Comparison of ENCODE assay signal across 17 cellular contexts in the genomic region with DNA sequence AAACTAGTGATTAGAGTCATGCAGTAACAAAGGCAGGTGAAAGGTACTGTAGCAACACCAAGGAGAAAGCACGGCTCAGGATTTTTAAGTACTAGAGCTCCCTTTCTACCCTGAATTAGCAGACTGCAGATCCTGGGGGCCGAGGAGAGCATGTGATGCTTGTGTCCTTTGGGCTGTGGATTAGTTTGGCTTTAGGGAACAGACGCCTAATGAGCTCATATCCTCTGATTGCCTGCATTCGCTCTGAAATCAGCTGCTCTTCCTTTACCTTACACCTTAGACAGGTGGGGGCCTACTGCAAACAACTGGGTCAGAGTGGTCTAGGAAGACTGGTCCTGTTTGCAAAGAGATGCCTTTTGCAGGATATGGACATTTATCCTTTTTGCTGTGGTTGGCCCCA. TPM values are rescaled to one million over a fixed set of nuclear protein-coding genes. Genes with fewer than 3 reads are reported as not detected.
DNase-seq lines count a peak whose midpoint lies in the region; ATAC-seq, FAIRE-seq and TF ChIP-seq lines count a peak whose summit lies in the region.
"Had no signal": no experiment of that assay in that cellular context is flagged by ENCODE, and none has a peak within 500 bp of the region (broad histone marks: within the 10 kb centered on the region; RNA-seq: fewer than 3 reads in every experiment).

No MANE protein-coding gene starts in this region.

- no peak overlapping the region for H3K27ac ChIP-seq in SU-DHL-6 (ENCODE audit: low read depth, low read length)
- H3K27ac ChIP-seq in psoas muscle, result no peak overlapping the region

- FAIRE-seq in GM19239 (lab: Jason Lieb, UNC), result no peak
- FAIRE-seq: H1 had no signal

- no peaks in the 10 kb centered on the region for H4K20me1 ChIP-seq in SU-DHL-6 (ENCODE audit: low read depth, low read length)

- no peak overlapping the region for H3K4me3 Mint-ChIP-seq in natural killer cell
- no peak overlapping the region for H3K4me3 Mint-ChIP-seq in natural killer cell treated with Interleukin-12 subunit alpha and Interleukin-12 subunit beta and Interleukin-15 and Interleukin-18, amount 100 ng/mL, for 72 hours
- no peak overlapping the region for H3K4me3 Mint-ChIP-seq in immature natural killer cell
- H3K4me3 Mint-ChIP-seq: CD14-positive monocyte had no signal

- H3K4me1 ChIP-seq in psoas muscle, result no peaks in the 10 kb centered on the region

- peaks cover 36 to 43% of the 10 kb centered on the region in 2 donors for H3K4me1 Mint-ChIP-seq in natural killer cell
- H3K4me1 Mint-ChIP-seq in natural killer cell treated with Interleukin-12 subunit alpha and Interleukin-12 subunit beta and Interleukin-15 and Interleukin-18, amount 100 ng/mL, for 72 hours (ENCODE audit: low read depth in 2 of 2), result peaks cover 23 to 26% of the 10 kb centered on the region in 2 donors
- peaks cover 36 to 42% of the 10 kb centered on the region in 2 donors for H3K4me1 Mint-ChIP-seq in immature natural killer cell

- H3K27me3 Mint-ChIP-seq in natural killer cell (ENCODE audit: low read depth in 2 of 2) (no peaks in the 10 kb centered on the region), immature natural killer cell (ENCODE audit: low read depth in 3 of 3) (peaks cover 0 to 8% (median 0%) of the 10 kb centered on the region in 3 donors)
- no peaks in the 10 kb centered on the region for H3K27me3 Mint-ChIP-seq in natural killer cell treated with Interleukin-12 subunit alpha and Interleukin-12 subunit beta and Interleukin-15 and Interleukin-18, amount 100 ng/mL, for 72 hours

- no peak overlapping the region for H3K9ac ChIP-seq in SU-DHL-6 (ENCODE audit: low read length)

- H3K4me2 ChIP-seq in SU-DHL-6 (ENCODE audit: low read depth, low read length, poor library complexity, severe bottlenecking), result peak overlapping the region; percentile 97

- H3K79me2 ChIP-seq in SU-DHL-6 (ENCODE audit: insufficient read depth, low read length), result peaks cover 17% of the 10 kb centered on the region

- no peaks in the 10 kb centered on the region; the same call in 1 of the 2 replicates for H3K36me3 ChIP-seq in SU-DHL-6 (ENCODE audit: low read length)
- peaks cover 2 to 39% of the 10 kb centered on the region in 2 donors for H3K36me3 ChIP-seq in psoas muscle (ENCODE audit: insufficient read depth in 1 of 2, low read depth in 1 of 2)

- H3F3A ChIP-seq in SU-DHL-6 (ENCODE audit: insufficient read depth), result no peaks in the 10 kb centered on the region

- no peaks in the 10 kb centered on the region for H3K9me3 Mint-ChIP-seq in natural killer cell
- no peaks in the 10 kb centered on the region for H3K9me3 Mint-ChIP-seq in natural killer cell treated with Interleukin-12 subunit alpha and Interleukin-12 subunit beta and Interleukin-15 and Interleukin-18, amount 100 ng/mL, for 72 hours
- no peaks in the 10 kb centered on the region for H3K9me3 Mint-ChIP-seq in immature natural killer cell
- H3K9me3 Mint-ChIP-seq: CD14-positive monocyte had no signal

- 75 to 83% (median 79%) methylated on average over 4 of the region's 4 CpGs for WGBS in psoas muscle, 3 donors

- H3K9me3 ChIP-seq in SU-DHL-6 (ENCODE audit: insufficient read depth, low read length) (no peaks in the 10 kb centered on the region), psoas muscle (no peaks in the 10 kb centered on the region)

- no peak for DNase-seq in natural killer cell
- no peak for DNase-seq in natural killer cell treated with Interleukin-12 subunit alpha and Interleukin-12 subunit beta and Interleukin-15 and Interleukin-18, amount 100 ng/mL, for 72 hours (ENCODE audit: low spot score)
- no peak for DNase-seq in immature natural killer cell
- no peak for DNase-seq in omental fat pad (ENCODE audit: low spot score)
- no peak for DNase-seq in iPS-NIHi11 (ENCODE audit: low spot score)
- no peak for DNase-seq in GM19239 (ENCODE audit: insufficient read length, low spot score)
- DNase-seq in psoas muscle, result no peak
- DNase-seq: Calu3, DMS79, GDM1, MM.1S, NCI-H187 treated with DMSO at 0.1 percent for 48 hours, NCI-H446, NCI-H774 had no signal

- H2AFZ ChIP-seq in SU-DHL-6 (ENCODE audit: low read depth, low read length, severe bottlenecking), result no peak overlapping the region

- H3K36me3 Mint-ChIP-seq in natural killer cell, result peaks cover 17% of the 10 kb centered on the region
- peaks cover 15% of the 10 kb centered on the region for H3K36me3 Mint-ChIP-seq in natural killer cell treated with Interleukin-12 subunit alpha and Interleukin-12 subunit beta and Interleukin-15 and Interleukin-18, amount 100 ng/mL, for 72 hours
- peaks cover 14 to 20% (median 16%) of the 10 kb centered on the region in 3 donors for H3K36me3 Mint-ChIP-seq in immature natural killer cell

- H3K4me3 ChIP-seq in SU-DHL-6 (ENCODE audit: insufficient read depth, low read length, poor library complexity, severe bottlenecking), result no peak overlapping the region
- no peak overlapping the region for H3K4me3 ChIP-seq in psoas muscle

- no peaks in the 10 kb centered on the region for H3K9me2 ChIP-seq in SU-DHL-6 (replicated peaks; ENCODE audit: insufficient read depth, low read length)

- TF ChIP-seq CTCF in natural killer cell (IDR thresholded peaks at IDR 0.05) (no peak), SU-DHL-6 (IDR thresholded peaks at IDR 0.05; ENCODE audit: insufficient read depth, low read length, poor library complexity, severe bottlenecking) (no peak), omental fat pad (IDR thresholded peaks at IDR 0.05) (no peak), psoas muscle (IDR thresholded peaks at IDR 0.05) (no peak)

- H3K27ac Mint-ChIP-seq in natural killer cell (peak overlapping the region; percentile 81 to 92), immature natural killer cell (peak overlapping the region in 4 of 6 donors; percentile 22 to 64 (median 38))
- no peak overlapping the region for H3K27ac Mint-ChIP-seq in natural killer cell treated with Interleukin-12 subunit alpha and Interleukin-12 subunit beta and Interleukin-15 and Interleukin-18, amount 100 ng/mL, for 72 hours

- no peak for ATAC-seq in natural killer cell
- ATAC-seq in natural killer cell treated with Interleukin-12 subunit alpha and Interleukin-12 subunit beta and Interleukin-15 and Interleukin-18, amount 100 ng/mL, for 72 hours, result no peak
- ATAC-seq in omental fat pad (ENCODE audit: low FRiP score), result no peak
- no peak for ATAC-seq in psoas muscle

- H3K27me3 ChIP-seq in SU-DHL-6 (ENCODE audit: low read length), result no peaks in the 10 kb centered on the region
- peaks cover 0 to 2% (median 2%) of the 10 kb centered on the region in 3 donors for H3K27me3 ChIP-seq in psoas muscle (ENCODE audit: insufficient read depth in 3 of 3, low read length in 2 of 3)

- intact Hi-C loops in natural killer cell (cut with micrococcal nuclease), result loop anchor here (5.0 kb wide), 1 partner anchor 149 kb away; no protein-coding TSS in a partner anchor
- intact Hi-C loops in psoas muscle (cut with DNase I), result no loop called here

RNA-seq across cellular contexts. Expression of a gene that starts 2.2 kb away (rescaled TPM):
- total RNA-seq in natural killer cell (10 to 100 TPM; 41.0 to 62.9 (median 52.0) TPM), omental fat pad (10 to 100 TPM; 16.9 to 21.3 (median 17.6) TPM), psoas muscle (10 to 100 TPM in 2 of 4 donors, 1 to 10 TPM in 2; 8.1 to 13.3 (median 9.9) TPM)
- 10 to 100 TPM; 25.9 to 35.7 TPM for total RNA-seq in natural killer cell treated with Interleukin-12 subunit alpha and Interleukin-12 subunit beta and Interleukin-15 and Interleukin-18, amount 100 ng/mL, for 72 hours
- polyA plus RNA-seq in immature natural killer cell (10 to 100 TPM; 33.0 to 61.8 (median 54.1) TPM), psoas muscle (10 to 100 TPM in 2 of 3 donors, 1 to 10 TPM in 1; 7.7 to 16.4 (median 16.0) TPM)

RNA-seq across cellular contexts. Expression of a gene that starts 11.4 kb away (rescaled TPM):
- total RNA-seq in natural killer cell (10 to 100 TPM; 65.1 to 81.1 (median 77.0) TPM), omental fat pad (10 to 100 TPM in 3 of 4 donors, 1 to 10 TPM in 1; 8.0 to 21.7 (median 13.3) TPM), psoas muscle (1 to 10 TPM; 3.5 to 9.1 (median 4.2) TPM)
- 10 to 100 TPM; 15.6 to 18.4 TPM for total RNA-seq in natural killer cell treated with Interleukin-12 subunit alpha and Interleukin-12 subunit beta and Interleukin-15 and Interleukin-18, amount 100 ng/mL, for 72 hours
- polyA plus RNA-seq in immature natural killer cell (10 to 100 TPM in 1 of 3 donors, 1 to 10 TPM in 2; 8.1 to 20.2 (median 9.5) TPM), psoas muscle (1 to 10 TPM; 4.4 to 5.2 (median 4.5) TPM)

RNA-seq across cellular contexts. Expression of a gene that starts 18.0 kb away (rescaled TPM):
- total RNA-seq in natural killer cell (1 to 10 TPM; 3.1 to 6.5 (median 5.1) TPM), omental fat pad (10 to 100 TPM; 14.7 to 28.8 (median 20.0) TPM), psoas muscle (1 to 10 TPM; 2.9 to 9.2 (median 3.5) TPM)
- 1 to 10 TPM in 1 of 2 donors, under 1 TPM in 1; 0.52 to 4.0 TPM for total RNA-seq in natural killer cell treated with Interleukin-12 subunit alpha and Interleukin-12 subunit beta and Interleukin-15 and Interleukin-18, amount 100 ng/mL, for 72 hours
- polyA plus RNA-seq in immature natural killer cell (under 1 TPM in 1 of 3 donors, not detected in 2; 0.27 TPM), psoas muscle (1 to 10 TPM; 3.2 to 4.5 (median 4.2) TPM)
- polyA plus RNA-seq: CD14-positive monocyte had no signal

RNA-seq across cellular contexts. Expression of a gene that starts 39.8 kb away (rescaled TPM):
- total RNA-seq in natural killer cell (under 1 TPM; 0.38 to 0.59 (median 0.48) TPM), omental fat pad (1 to 10 TPM in 2 of 4 donors, under 1 TPM in 2; 0.36 to 3.0 (median 1.0) TPM), psoas muscle (10 to 100 TPM in 3 of 4 donors, 1 to 10 TPM in 1; 9.1 to 26.6 (median 12.1) TPM)
- total RNA-seq in natural killer cell treated with Interleukin-12 subunit alpha and Interleukin-12 subunit beta and Interleukin-15 and Interleukin-18, amount 100 ng/mL, for 72 hours, result 1 to 10 TPM; 1.5 to 3.6 TPM
- polyA plus RNA-seq in immature natural killer cell (not detected), psoas muscle (10 to 100 TPM in 1 of 3 donors, 1 to 10 TPM in 2; 8.2 to 46.7 (median 8.8) TPM)
- polyA plus RNA-seq: CD14-positive monocyte had no signal

RNA-seq across cellular contexts. Expression of a gene that starts 43.3 kb away (rescaled TPM):
- under 1 TPM; 0.09 to 0.40 (median 0.16) TPM for total RNA-seq in natural killer cell
- 1 to 10 TPM in 1 of 2 donors, under 1 TPM in 1; 0.29 to 2.0 TPM for total RNA-seq in natural killer cell treated with Interleukin-12 subunit alpha and Interleukin-12 subunit beta and Interleukin-15 and Interleukin-18, amount 100 ng/mL, for 72 hours
- polyA plus RNA-seq in immature natural killer cell, result not detected
- under 1 TPM in 2 of 4 donors, not detected in 2; 0.09 to 0.13 TPM for total RNA-seq in omental fat pad
- total RNA-seq in psoas muscle, result under 1 TPM in 3 of 4 donors, not detected in 1; 0.04 to 0.21 (median 0.14) TPM
- polyA plus RNA-seq in psoas muscle, result under 1 TPM; 0.01 to 0.18 (median 0.04) TPM
- total RNA-seq: Calu3 had no signal
- polyA plus RNA-seq: CD14-positive monocyte had no signal

Comparison
In these comparisons a context has a peak if more than half of its experiments do, and no peak if none do; other contexts are left out.
1. H3K27ac Mint-ChIP-seq: peak in natural killer cell (2 of 2) and immature natural killer cell (4 of 6); none in natural killer cell treated with Interleukin-12 subunit alpha and Interleukin-12 subunit beta and Interleukin-15 and Interleukin-18, amount 100 ng/mL, for 72 hours (0 of 2).